In genomic region chr7:83791737-83792136, GRCh38 we compare ENCODE assay signal across 20 cellular contexts.
"Had no signal": no experiment of that assay in that cellular context is flagged by ENCODE, and none has a peak within 500 bp of the region (broad histone marks: within the 10 kb centered on the region; RNA-seq: fewer than 3 reads in every experiment).

No MANE protein-coding gene starts in this region.

- H3K27me3 ChIP-seq: body of pancreas, ovary, testis had no signal

- H3K36me3 ChIP-seq: ovary had no signal

- H3K27ac ChIP-seq: body of pancreas, coronary artery, ovary, psoas muscle, testis had no signal

- H3K27ac Mint-ChIP-seq: activated naive CD4-positive, alpha-beta T cell treated with anti-CD3 and anti-CD28 coated beads for 36 hours; naive thymus-derived CD4-positive, alpha-beta T cell; type B pancreatic cell had no signal

- ATAC-seq: activated CD4-positive, CD25-positive, alpha-beta regulatory T cell treated with anti-CD3 and anti-CD28 coated beads, Interleukin-2, amount 50 U/mL, for 24 hours; activated T-cell treated with anti-CD3 and anti-CD28 coated beads, Interleukin-2, amount 50 U/mL, for 4 hours; body of pancreas; esophagus mucosa; naive thymus-derived CD4-positive, alpha-beta T cell; psoas muscle; right cardiac atrium had no signal

- H3K27me3 Mint-ChIP-seq: naive thymus-derived CD4-positive, alpha-beta T cell had no signal

- H3K9me3 ChIP-seq: body of pancreas, ovary, psoas muscle, testis had no signal

- H3K9me3 Mint-ChIP-seq: activated naive CD4-positive, alpha-beta T cell treated with anti-CD3 and anti-CD28 coated beads for 36 hours; type B pancreatic cell had no signal

- H3K4me1 ChIP-seq: body of pancreas, psoas muscle, testis had no signal

- H3K4me1 Mint-ChIP-seq: naive thymus-derived CD4-positive, alpha-beta T cell had no signal

- FAIRE-seq: small intestine had no signal

- DNase-seq: activated CD4-positive, alpha-beta T cell treated with anti-CD3 and anti-CD28 coated beads, Interleukin-2, amount 50 U/mL, for 1 hour; activated CD8-positive, alpha-beta memory T cell treated with anti-CD3 and anti-CD28 coated beads, Interleukin-2, amount 50 U/mL, for 4 hours; activated naive CD4-positive, alpha-beta T cell treated with anti-CD3 and anti-CD28 coated beads for 36 hours; activated T-cell treated with anti-CD3 and anti-CD28 coated beads, Interleukin-2, amount 50 U/mL, for 4 hours; body of pancreas; caudate nucleus; effector CD4-positive, alpha-beta T cell; mesenchymal stem cell; naive thymus-derived CD4-positive, alpha-beta T cell; ovary; psoas muscle; right cardiac atrium; small intestine; stimulated activated CD4-positive, alpha-beta T cell treated with anti-CD3 and anti-CD28 coated beads, Interleukin-15, amount 100 ng/mL, for 24 hours; stimulated activated CD4-positive, alpha-beta T cell treated with anti-CD3 and anti-CD28 coated beads, Interleukin-2, amount 100 ng/mL, for 48 hours; testis had no signal

- H3K36me3 Mint-ChIP-seq: naive thymus-derived CD4-positive, alpha-beta T cell; type B pancreatic cell had no signal

- H3K4me3 ChIP-seq: body of pancreas, coronary artery, ovary, psoas muscle, testis had no signal

- H3K4me3 Mint-ChIP-seq: activated naive CD4-positive, alpha-beta T cell treated with anti-CD3 and anti-CD28 coated beads for 36 hours; activated T-cell treated with anti-CD3 and anti-CD28 coated beads, Interleukin-2, amount 50 U/mL, for 4 hours; naive thymus-derived CD4-positive, alpha-beta T cell; type B pancreatic cell had no signal
